ENCODE assay signal across 34 cellular contexts in genomic region chr13:98779695-98780094, GRCh38.
"Had no signal": no experiment of that assay in that cellular context is flagged by ENCODE, and none has a peak within 500 bp of the region (broad histone marks: within the 10 kb centered on the region; RNA-seq: fewer than 3 reads in every experiment).

No MANE protein-coding gene starts in this region.

- H3K36me3 ChIP-seq: MG63 had no signal

- H3K27me3 ChIP-seq: MG63 had no signal

- DNase-seq: Karpas-422, Kasumi-1, MG63, MM.1S, MV-4-11, NCI-H1048, NCI-H1092, NCI-H1092 treated with DMSO at 0.1 percent for 48 hours, NCI-H1105, NCI-H1105 treated with DMSO at 0.1 percent for 48 hours, NCI-H1417, NCI-H1417 treated with DMSO at 0.1 percent for 48 hours, NCI-H1436, NCI-H1436 treated with DMSO at 0.1 percent for 48 hours, NCI-H146, NCI-H1694, NCI-H1694 treated with DMSO at 0.1 percent for 48 hours, NCI-H187, NCI-H187 treated with DMSO at 0.1 percent for 48 hours, NCI-H1930, NCI-H2029, NCI-H2029 treated with DMSO at 0.1 percent for 48 hours, NCI-H2081, NCI-H2081 treated with DMSO at 0.1 percent for 48 hours, NCI-H2107, NCI-H2171, NCI-H2171 treated with DMSO at 0.1 percent for 48 hours, NCI-H2227 treated with DMSO at 0.1 percent for 48 hours, NCI-H226, NCI-H345, NCI-H446, NCI-H446 treated with DMSO at 0.1 percent for 48 hours, NCI-H510A, NCI-H510A treated with DMSO at 0.1 percent for 48 hours had no signal

- H3K4me3 ChIP-seq: MG63 had no signal

- H3K9me3 ChIP-seq: MG63 had no signal
